12 cellular contexts compared by ENCODE assay signal in the genomic region with DNA sequence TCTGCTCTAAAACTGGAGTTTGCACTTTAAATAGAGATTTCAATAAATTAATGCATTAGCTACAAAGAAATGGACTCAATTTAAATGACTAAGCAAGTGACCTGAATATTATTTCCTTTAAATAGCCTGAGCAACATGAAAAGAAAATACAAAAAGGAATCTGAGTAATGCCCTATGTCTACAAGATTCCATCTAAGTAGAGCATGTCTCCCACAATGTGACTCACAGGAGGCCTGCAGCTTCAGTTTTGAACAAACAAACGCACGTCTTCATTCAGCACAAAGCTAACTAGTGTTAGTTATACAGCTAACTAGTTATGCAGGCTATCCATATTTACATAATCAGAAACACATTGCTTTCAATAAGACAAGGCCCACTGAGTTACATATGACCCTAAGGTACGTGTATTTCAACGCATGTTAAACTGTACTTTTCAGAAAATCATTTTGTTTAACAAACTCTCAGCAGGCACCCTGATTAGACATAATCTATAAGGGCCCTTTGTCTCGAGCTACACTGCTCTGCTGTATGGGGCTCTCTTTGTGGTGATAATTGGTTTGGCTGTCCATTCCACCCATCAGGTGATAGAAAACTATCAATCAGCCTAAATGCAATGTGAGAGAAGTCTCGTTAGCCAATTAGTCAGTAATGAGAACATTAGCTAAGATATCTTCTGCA.
DNase-seq lines count a peak whose midpoint lies in the region; ATAC-seq and TF ChIP-seq lines count a peak whose summit lies in the region.
"Had no signal": no experiment of that assay in that cellular context is flagged by ENCODE, and none has a peak within 500 bp of the region (broad histone marks: within the 10 kb centered on the region; RNA-seq: fewer than 3 reads in every experiment).

No MANE protein-coding gene starts in this region.

- H3K79me2 ChIP-seq in osteoblast (ENCODE audit: insufficient read depth, low read length) (no peaks in the 10 kb centered on the region), H9 (ENCODE audit: insufficient read depth, low read length) (no peaks in the 10 kb centered on the region)

- H3K4me1 ChIP-seq in osteoblast (ENCODE audit: insufficient read depth, low read length) (peaks cover 19% of the 10 kb centered on the region), H9 (ENCODE audit: insufficient read depth, low read length) (no peaks in the 10 kb centered on the region; the same call in 1 of the 2 replicates)

- no peak overlapping the region for H3K18ac ChIP-seq in H9 (ENCODE audit: insufficient read length, low read depth, low read length)

- H2AFZ ChIP-seq in osteoblast (ENCODE audit: low read length): peak overlapping the region; percentile 41
- no peak overlapping the region for H2AFZ ChIP-seq in H9 (ENCODE audit: low read length)

- H2BK12ac ChIP-seq in H9 (ENCODE audit: insufficient read length, low read depth, low read length): no peak overlapping the region

- H4K91ac ChIP-seq in H9 (ENCODE audit: insufficient read length, low read depth, low read length): no peak overlapping the region

- DNase-seq in ELR (ENCODE audit: low read depth): peak; percentile 90
- DNase-seq in NCI-H748 treated with DMSO at 0.1 percent for 48 hours (lab: John Stamatoyannopoulos, UW): peak; percentile 41
- DNase-seq in epithelial cell of prostate (ENCODE audit: low read depth, low spot score): peak; percentile 79
- DNase-seq in osteoblast (ENCODE audit: insufficient read length, low spot score, missing footprints): peak; percentile 87
- DNase-seq in H9: no peak
- DNase-seq in NOMO-1 (lab: John Stamatoyannopoulos, UW; ENCODE audit: unreplicated experiment in 2 of 2): no peak
- DNase-seq: activated naive CD4-positive, alpha-beta T cell treated with anti-CD3 and anti-CD28 coated beads for 36 hours; H7; stimulated activated CD4-positive, alpha-beta T cell treated with anti-CD3 and anti-CD28 coated beads, Interleukin-2, amount 100 ng/mL, for 48 hours; SW 1271 had no signal

- H3K4me3 Mint-ChIP-seq in H9: no peak overlapping the region
- H3K4me3 Mint-ChIP-seq: activated naive CD4-positive, alpha-beta T cell treated with anti-CD3 and anti-CD28 coated beads for 36 hours had no signal

- H3K27me3 ChIP-seq in osteoblast (ENCODE audit: insufficient read depth, low read length) (no peaks in the 10 kb centered on the region), H9 (ENCODE audit: insufficient read depth, low read length) (no peaks in the 10 kb centered on the region)

- no CpG with 5 or more reads among the region's 6 CpGs for WGBS in H9 (ENCODE audit: extremely low coverage, insufficient read length, low lambda C conversion rate)

- H2BK120ac ChIP-seq in H9 (ENCODE audit: low read depth, low read length, poor library complexity, severe bottlenecking): no peak overlapping the region

- no peak overlapping the region for H4K8ac ChIP-seq in H9 (replicated peaks; ENCODE audit: insufficient read length, low read depth, low read length)

- H3K4me2 ChIP-seq in osteoblast (ENCODE audit: insufficient read depth, low read length): peak overlapping the region; percentile 71
- H3K4me2 ChIP-seq in H9 (ENCODE audit: insufficient read depth, insufficient read length, low read length): no peak overlapping the region

- H2BK5ac ChIP-seq in H9 (ENCODE audit: insufficient read length, low read length): no peak overlapping the region

- H3K23me2 ChIP-seq in H9 (ENCODE audit: insufficient read length, low read depth, low read length, poor library complexity, severe bottlenecking): no peaks in the 10 kb centered on the region

- no peak overlapping the region for H3K56ac ChIP-seq in H9 (ENCODE audit: insufficient read length, low read depth, low read length)

- H3K79me1 ChIP-seq in H9 (ENCODE audit: insufficient read depth, low read depth, low read length, poor library complexity, severe bottlenecking): no peaks in the 10 kb centered on the region

- H3K27ac Mint-ChIP-seq in H9: peak overlapping the region in 1 of 3 experiments; percentile 63; a peak in 1 of 7 replicates
- H3K27ac Mint-ChIP-seq: activated naive CD4-positive, alpha-beta T cell treated with anti-CD3 and anti-CD28 coated beads for 36 hours had no signal

- no peaks in the 10 kb centered on the region for H3K9me3 Mint-ChIP-seq in H9
- H3K9me3 Mint-ChIP-seq: activated naive CD4-positive, alpha-beta T cell treated with anti-CD3 and anti-CD28 coated beads for 36 hours had no signal

- H3K27me3 Mint-ChIP-seq in H9 (ENCODE audit: low read depth): no peaks in the 10 kb centered on the region

- H3K14ac ChIP-seq in H9 (ENCODE audit: insufficient read depth, low read length): no peak overlapping the region

- H3T11ph ChIP-seq in H9 (ENCODE audit: low read length): no peak overlapping the region

- H3K23ac ChIP-seq in H9 (ENCODE audit: insufficient read length, low read depth, low read length): no peak overlapping the region

- H2BK15ac ChIP-seq in H9 (ENCODE audit: low read depth, low read length): no peak overlapping the region

- H4K20me1 ChIP-seq in osteoblast (ENCODE audit: insufficient read depth, low read length) (no peaks in the 10 kb centered on the region), H9 (ENCODE audit: control insufficient read depth, insufficient read depth, insufficient read length) (no peaks in the 10 kb centered on the region)

- no peak overlapping the region for H3K9ac ChIP-seq in H9 (ENCODE audit: extremely low read depth, insufficient read length, low read length)

- no peaks in the 10 kb centered on the region for H3K36me3 Mint-ChIP-seq in H9 (ENCODE audit: insufficient read depth in 1 of 3, low read depth in 3 of 3)

- TF ChIP-seq CTCF in osteoblast (IDR thresholded peaks at IDR 0.05; ENCODE audit: extremely low read depth, low read depth, low read length): no peak
- no peak for TF ChIP-seq CTCF in H9 (conservative IDR thresholded peaks at IDR 0.05)

- H3K4ac ChIP-seq in H9 (ENCODE audit: low read depth, low read length): no peak overlapping the region

- ATAC-seq in GM18867 (IDR thresholded peaks at IDR 0.05; ENCODE audit: unreplicated experiment): no peak
- ATAC-seq in HG02970 (IDR thresholded peaks at IDR 0.05; ENCODE audit: low FRiP score, unreplicated experiment): no peak

- H3K36me3 ChIP-seq in osteoblast (ENCODE audit: insufficient read depth, low read length): no peaks in the 10 kb centered on the region

- no peak overlapping the region for H2AK5ac ChIP-seq in H9 (ENCODE audit: insufficient read length, low read length)

- H3K4me1 Mint-ChIP-seq in H9: peaks cover 11 to 22% of the 10 kb centered on the region in 2 experiments

- H3K9me3 ChIP-seq in osteoblast (ENCODE audit: low read depth, low read length): no peaks in the 10 kb centered on the region
- no peaks in the 10 kb centered on the region for H3K9me3 ChIP-seq in H9 (ENCODE audit: control insufficient read depth, low read depth, low read length)

- H3K4me3 ChIP-seq in osteoblast (ENCODE audit: insufficient read depth, low read length): peak overlapping the region; percentile 16

- no peak overlapping the region for H2BK20ac ChIP-seq in H9 (ENCODE audit: low read depth, low read length, poor library complexity, severe bottlenecking)

- H3K27ac ChIP-seq in epithelial cell of prostate (peak overlapping the region; percentile 40), osteoblast (ENCODE audit: low read depth, low read length) (peak overlapping the region; percentile 79), H9 (ENCODE audit: insufficient read length, low read depth, low read length) (no peak overlapping the region)

- no peak overlapping the region for H4K5ac ChIP-seq in H9 (ENCODE audit: insufficient read length, low read depth, low read length)

Comparison
In these comparisons a context has a peak if more than half of its experiments do, and no peak if none do; other contexts are left out.
1. DNase-seq: peak in ELR (single experiment), NCI-H748 treated with DMSO at 0.1 percent for 48 hours (single experiment), epithelial cell of prostate (single experiment) and osteoblast (single experiment); none in H9 (single experiment) and NOMO-1 (0 of 2).